ENCODE assay signal across 11 cellular contexts in genomic region chrX:2875798-2876399, GRCh38. TPM values are rescaled to one million over a fixed set of nuclear protein-coding genes. Genes with fewer than 3 reads are reported as not detected.
DNase-seq lines count a peak whose midpoint lies in the region; ATAC-seq and TF ChIP-seq lines count a peak whose summit lies in the region.
"Had no signal": no experiment of that assay in that cellular context is flagged by ENCODE, and none has a peak within 500 bp of the region (broad histone marks: within the 10 kb centered on the region; RNA-seq: fewer than 3 reads in every experiment).

No MANE protein-coding gene starts in this region.

- H2AFZ ChIP-seq in fibroblast of lung (ENCODE audit: low read length), result no peak overlapping the region

- H3K4me3 Mint-ChIP-seq in activated naive CD4-positive, alpha-beta T cell treated with anti-CD3 and anti-CD28 coated beads, Interleukin-2, amount 10 ng/mL, durations not matched to agents 7 days and 5 days, result no peak overlapping the region
- H3K4me3 Mint-ChIP-seq in activated CD4-positive, alpha-beta T cell treated with anti-CD3 and anti-CD28 coated beads, Interleukin-2, amount 10 ng/mL, durations not matched to agents 7 days and 5 days, result no peak overlapping the region

- no peaks in the 10 kb centered on the region for H3K36me3 Mint-ChIP-seq in activated naive CD4-positive, alpha-beta T cell treated with anti-CD3 and anti-CD28 coated beads, Interleukin-2, amount 10 ng/mL, durations not matched to agents 7 days and 5 days
- H3K36me3 Mint-ChIP-seq in activated CD4-positive, alpha-beta T cell treated with anti-CD3 and anti-CD28 coated beads, Interleukin-2, amount 10 ng/mL, durations not matched to agents 7 days and 5 days (ENCODE audit: low read depth), result no peaks in the 10 kb centered on the region

- no peak for TF ChIP-seq CTCF in right atrium auricular region (IDR thresholded peaks at IDR 0.05)
- peak in 5 of 12 donors; percentile 10 to 40 (median 14) for TF ChIP-seq CTCF in heart left ventricle (IDR thresholded peaks at IDR 0.05)
- TF ChIP-seq CTCF in fibroblast of lung (conservative IDR thresholded peaks at IDR 0.05 in 1 of 2, IDR thresholded peaks at IDR 0.05 in 1 of 2; ENCODE audit: low read depth in 1 of 2, low read length in 2 of 2), result peak; percentile 12 to 36
- peak in 1 of 6 experiments; percentile 17 for TF ChIP-seq CTCF in thyroid gland (IDR thresholded peaks at IDR 0.05)

- DNase-seq in right atrium auricular region (ENCODE audit: low spot score) (peak; percentile 11), heart left ventricle (no peak), OCI-M1 (lab: John Stamatoyannopoulos, UW) (peak; percentile 35), fibroblast of lung (ENCODE audit: low read depth in 2 of 2) (peak in 1 of 2 donors; percentile 14), thyroid gland (no peak)
- DNase-seq in activated naive CD4-positive, alpha-beta T cell (lab: John Stamatoyannopoulos, UW), result no peak
- no peak for DNase-seq in activated naive CD4-positive, alpha-beta T cell treated with anti-CD3 and anti-CD28 coated beads, Interleukin-2, amount 10 ng/mL, durations not matched to agents 7 days and 5 days
- DNase-seq in activated CD4-positive, alpha-beta T cell treated with anti-CD3 and anti-CD28 coated beads, Interleukin-2, amount 10 ng/mL, durations not matched to agents 7 days and 5 days, result no peak
- DNase-seq: DMS153, T1000 had no signal

- no peak overlapping the region for H3K27ac Mint-ChIP-seq in activated naive CD4-positive, alpha-beta T cell treated with anti-CD3 and anti-CD28 coated beads, Interleukin-2, amount 10 ng/mL, durations not matched to agents 7 days and 5 days
- no peak overlapping the region for H3K27ac Mint-ChIP-seq in activated CD4-positive, alpha-beta T cell treated with anti-CD3 and anti-CD28 coated beads, Interleukin-2, amount 10 ng/mL, durations not matched to agents 7 days and 5 days

- no peak overlapping the region for H3K9ac ChIP-seq in fibroblast of lung (ENCODE audit: insufficient read depth, low read length)

- H3K4me1 Mint-ChIP-seq in activated naive CD4-positive, alpha-beta T cell treated with anti-CD3 and anti-CD28 coated beads, Interleukin-2, amount 10 ng/mL, durations not matched to agents 7 days and 5 days, result no peaks in the 10 kb centered on the region
- H3K4me1 Mint-ChIP-seq in activated CD4-positive, alpha-beta T cell treated with anti-CD3 and anti-CD28 coated beads, Interleukin-2, amount 10 ng/mL, durations not matched to agents 7 days and 5 days, result peaks cover 2% of the 10 kb centered on the region

- H3K4me1 ChIP-seq in right atrium auricular region (no peaks in the 10 kb centered on the region), heart left ventricle (no peaks in the 10 kb centered on the region), fibroblast of lung (ENCODE audit: control insufficient read depth, extremely low read depth, insufficient read depth, low read length) (no peaks in the 10 kb centered on the region), thyroid gland (no peaks in the 10 kb centered on the region)

- WGBS in heart left ventricle, 4 donors, result 71 to 81% (median 75%) methylated on average over 6 of the region's 6 CpGs
- 76 to 88% methylated on average over 6 of the region's 6 CpGs for WGBS in thyroid gland, 2 donors

- H4K20me1 ChIP-seq in fibroblast of lung (ENCODE audit: control insufficient read depth, extremely low read depth, insufficient read depth, low read length), result no peaks in the 10 kb centered on the region

- H3K27me3 ChIP-seq in right atrium auricular region (no peaks in the 10 kb centered on the region), heart left ventricle (no peaks in the 10 kb centered on the region), fibroblast of lung (ENCODE audit: control insufficient read depth, insufficient read depth, low read length) (no peaks in the 10 kb centered on the region), thyroid gland (no peaks in the 10 kb centered on the region)

- H3K36me3 ChIP-seq in right atrium auricular region (no peaks in the 10 kb centered on the region), heart left ventricle (no peaks in the 10 kb centered on the region), fibroblast of lung (ENCODE audit: control insufficient read depth, insufficient read depth, low read length) (no peaks in the 10 kb centered on the region), thyroid gland (no peaks in the 10 kb centered on the region)
- H3K36me3 ChIP-seq: thoracic aorta had no signal

- H3K4me3 ChIP-seq in right atrium auricular region (no peak overlapping the region), heart left ventricle (no peak overlapping the region), fibroblast of lung (replicated peaks in 1 of 4; ENCODE audit: control extremely low read depth in 1 of 4, insufficient read depth in 1 of 4, low read depth in 3 of 4, low read length in 4 of 4) (no peak overlapping the region), thyroid gland (replicated peaks in 1 of 3) (no peak overlapping the region)
- H3K4me3 ChIP-seq: thoracic aorta had no signal

- no peak overlapping the region for H3K4me2 ChIP-seq in fibroblast of lung (ENCODE audit: extremely low read depth, insufficient read depth, low read length)

- H3K27ac ChIP-seq in right atrium auricular region, result no peak overlapping the region
- no peak overlapping the region for H3K27ac ChIP-seq in heart left ventricle
- no peak overlapping the region for H3K27ac ChIP-seq in fibroblast of lung (ENCODE audit: insufficient read depth, low read length)
- no peak overlapping the region for H3K27ac ChIP-seq in thyroid gland
- H3K27ac ChIP-seq: thoracic aorta had no signal

- TF ChIP-seq POLR2A in heart left ventricle (IDR thresholded peaks at IDR 0.05) (no peak), thyroid gland (IDR thresholded peaks at IDR 0.05) (no peak)

- no peaks in the 10 kb centered on the region for H3K27me3 Mint-ChIP-seq in activated naive CD4-positive, alpha-beta T cell treated with anti-CD3 and anti-CD28 coated beads, Interleukin-2, amount 10 ng/mL, durations not matched to agents 7 days and 5 days
- H3K27me3 Mint-ChIP-seq in activated CD4-positive, alpha-beta T cell treated with anti-CD3 and anti-CD28 coated beads, Interleukin-2, amount 10 ng/mL, durations not matched to agents 7 days and 5 days, result no peaks in the 10 kb centered on the region

- intact Hi-C loops in heart left ventricle (cut with DNase I), result no loop called here
- intact Hi-C loops in thyroid gland (cut with DNase I), result no loop called here

- no peaks in the 10 kb centered on the region for H3K9me3 Mint-ChIP-seq in activated naive CD4-positive, alpha-beta T cell treated with anti-CD3 and anti-CD28 coated beads, Interleukin-2, amount 10 ng/mL, durations not matched to agents 7 days and 5 days
- no peaks in the 10 kb centered on the region for H3K9me3 Mint-ChIP-seq in activated CD4-positive, alpha-beta T cell treated with anti-CD3 and anti-CD28 coated beads, Interleukin-2, amount 10 ng/mL, durations not matched to agents 7 days and 5 days

- H3K79me2 ChIP-seq in fibroblast of lung (ENCODE audit: control insufficient read depth, insufficient read depth, low read length), result no peaks in the 10 kb centered on the region

- no peak for ATAC-seq in heart left ventricle

- POLR2A ChIA-PET in activated CD4-positive, alpha-beta T cell treated with anti-CD3 and anti-CD28 coated beads, Interleukin-2, amount 10 ng/mL, durations not matched to agents 7 days and 5 days (lab: Charles Lee), result no interaction called here

- CTCF ChIA-PET in activated naive CD4-positive, alpha-beta T cell treated with anti-CD3 and anti-CD28 coated beads, Interleukin-2, amount 10 ng/mL, durations not matched to agents 7 days and 5 days (lab: Charles Lee), result interaction anchor here (0.6 kb wide), 1 partner anchor 9 kb away, joined by 4 read pairs; no protein-coding TSS in a partner anchor
- CTCF ChIA-PET in activated CD4-positive, alpha-beta T cell treated with anti-CD3 and anti-CD28 coated beads, Interleukin-2, amount 10 ng/mL, durations not matched to agents 7 days and 5 days (lab: Charles Lee), result interaction anchor here (0.7 kb wide), 1 partner anchor 168 kb away, joined by 6 read pairs; no protein-coding TSS in a partner anchor

- H3K9me3 ChIP-seq in right atrium auricular region (peaks cover 0 to 14% of the 10 kb centered on the region in 2 donors), heart left ventricle (peaks cover 0 to 4% (median 0%) of the 10 kb centered on the region in 12 donors), fibroblast of lung (ENCODE audit: control insufficient read depth, insufficient read depth, low read depth, low read length) (no peaks in the 10 kb centered on the region), thyroid gland (no peaks in the 10 kb centered on the region)
- H3K9me3 ChIP-seq: thoracic aorta had no signal

RNA-seq across cellular contexts. Expression of gene GYG2, which starts 47.2 kb away (rescaled TPM):
- total RNA-seq in right atrium auricular region, result 1 to 10 TPM; 4.3 to 6.0 TPM
- 10 to 100 TPM in 1 of 9 donors, 1 to 10 TPM in 3, under 1 TPM in 5; 0.58 to 13.2 (median 1.00) TPM for total RNA-seq in heart left ventricle
- polyA plus RNA-seq in heart left ventricle, result 1 to 10 TPM in 1 of 2 donors, under 1 TPM in 1; 0.38 to 1.2 TPM
- 5.4 and 10.6 TPM in 2 replicates for total RNA-seq in fibroblast of lung
- polyA plus RNA-seq in fibroblast of lung, result 8.9 and 10.7 TPM in 2 replicates
- polyA plus RNA-seq in fibroblast of lung (2012), result 9.4 and 10.1 TPM in 2 replicates
- polyA minus RNA-seq in fibroblast of lung (ENCODE audit: low replicate concordance), result 10.4 and 20.7 TPM in 2 replicates
- not detected for total RNA-seq in activated CD4-positive, alpha-beta T cell treated with anti-CD3 and anti-CD28 coated beads, Interleukin-2, amount 10 ng/mL, durations not matched to agents 7 days and 5 days
- 1 to 10 TPM in 2 of 4 donors, under 1 TPM in 2; 0.89 to 6.6 (median 2.1) TPM for total RNA-seq in thyroid gland

RNA-seq across cellular contexts. Expression of gene ARSD, which starts 53.2 kb away (rescaled TPM):
- 10 to 100 TPM in 1 of 2 donors, 1 to 10 TPM in 1; 6.1 to 10.0 TPM for total RNA-seq in right atrium auricular region
- total RNA-seq in heart left ventricle, result 10 to 100 TPM in 3 of 9 donors, 1 to 10 TPM in 6; 6.3 to 23.6 (median 8.6) TPM
- polyA plus RNA-seq in heart left ventricle, result 1 to 10 TPM; 3.2 to 8.6 TPM
- 14.1 and 30.7 TPM in 2 replicates for total RNA-seq in fibroblast of lung
- polyA plus RNA-seq in fibroblast of lung, result 7.5 and 9.1 TPM in 2 replicates
- polyA plus RNA-seq in fibroblast of lung (2012), result 10.1 and 12.8 TPM in 2 replicates
- 14.4 and 24.7 TPM in 2 replicates for polyA minus RNA-seq in fibroblast of lung (ENCODE audit: low replicate concordance)
- 1 to 10 TPM; 2.5 to 2.7 TPM for total RNA-seq in activated CD4-positive, alpha-beta T cell treated with anti-CD3 and anti-CD28 coated beads, Interleukin-2, amount 10 ng/mL, durations not matched to agents 7 days and 5 days
- total RNA-seq in thyroid gland, result 10 to 100 TPM; 39.1 to 66.3 (median 53.0) TPM

Comparison
In these comparisons a context has a peak if more than half of its experiments do, and no peak if none do; other contexts are left out.
1. DNase-seq: peak in right atrium auricular region (single experiment) and OCI-M1 (single experiment); none in heart left ventricle (0 of 5), activated naive CD4-positive, alpha-beta T cell (0 of 4), activated naive CD4-positive, alpha-beta T cell treated with anti-CD3 and anti-CD28 coated beads, Interleukin-2, amount 10 ng/mL, durations not matched to agents 7 days and 5 days (single experiment), activated CD4-positive, alpha-beta T cell treated with anti-CD3 and anti-CD28 coated beads, Interleukin-2, amount 10 ng/mL, durations not matched to agents 7 days and 5 days (single experiment) and thyroid gland (0 of 2).
2. CTCF ChIP-seq: peak in fibroblast of lung (2 of 2); none in right atrium auricular region (0 of 2).